ENCODE assay signal across 18 cellular contexts in the genomic region with DNA sequence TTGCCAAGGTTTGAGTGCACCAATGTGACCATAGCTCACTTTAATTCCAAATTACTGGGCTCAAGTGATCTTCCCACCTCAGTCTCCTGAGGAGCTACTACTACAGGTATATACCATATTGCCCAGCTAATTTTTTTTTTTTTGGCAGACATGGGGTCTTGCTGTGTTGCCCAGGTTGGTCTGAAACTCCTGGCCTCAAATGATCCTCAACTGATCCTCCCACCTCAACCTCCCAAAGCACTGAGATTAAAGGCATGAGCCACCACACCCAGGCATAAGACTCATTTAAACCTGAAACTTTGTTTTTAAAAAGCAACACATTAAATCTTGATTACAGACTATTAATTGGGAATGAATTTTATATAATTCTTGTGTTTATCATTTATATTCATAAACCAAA.
"Had no signal": no experiment of that assay in that cellular context is flagged by ENCODE, and none has a peak within 500 bp of the region (broad histone marks: within the 10 kb centered on the region; RNA-seq: fewer than 3 reads in every experiment).

No MANE protein-coding gene starts in this region.

- H3K4me3 Mint-ChIP-seq: memory B cell, naive B cell, type B pancreatic cell had no signal

- H3K27me3 ChIP-seq: esophagus muscularis mucosa, gastroesophageal sphincter, neutrophil had no signal

- H3K4me1 Mint-ChIP-seq: memory B cell, naive B cell had no signal

- H3K27ac ChIP-seq: epithelial cell of prostate, esophagus muscularis mucosa, gastroesophageal sphincter, lower lobe of right lung, neutrophil had no signal

- DNase-seq: effector memory CD4-positive, alpha-beta T cell; glutamatergic neuron; left ventricle myocardium inferior; lower lobe of right lung; naive B cell; posterior cingulate gyrus; small intestine; stimulated activated CD4-positive, alpha-beta T cell treated with anti-CD3 and anti-CD28 coated beads, Interleukin-2, amount 100 ng/mL, for 48 hours; stimulated activated naive CD4-positive, alpha-beta T cell treated with Interleukin-2 at 50 U/mL for 16 hours had no signal

- H3K9me3 ChIP-seq: esophagus muscularis mucosa, gastroesophageal sphincter, left ventricle myocardium inferior, lower lobe of right lung, neutrophil had no signal

- H3K4me3 ChIP-seq: esophagus muscularis mucosa, gastroesophageal sphincter, left ventricle myocardium inferior, lower lobe of right lung had no signal

- H3K27ac Mint-ChIP-seq: memory B cell, naive B cell, type B pancreatic cell had no signal

- H3K36me3 ChIP-seq: esophagus muscularis mucosa, gastroesophageal sphincter, left ventricle myocardium inferior had no signal

- H3K27me3 Mint-ChIP-seq: memory B cell, naive B cell, type B pancreatic cell had no signal

- H3K9me3 Mint-ChIP-seq: memory B cell, naive B cell, type B pancreatic cell had no signal

- H3K36me3 Mint-ChIP-seq: type B pancreatic cell had no signal

- FAIRE-seq: endometrium, keratinocyte, small intestine, urothelium cell line had no signal

- ATAC-seq: gastroesophageal sphincter, lower lobe of right lung had no signal
